Comparison of ENCODE assay signal across 25 cellular contexts in genomic region chr10:84340187-84340586, GRCh38. TPM values are rescaled to one million over a fixed set of nuclear protein-coding genes. Genes with fewer than 3 reads are reported as not detected.
DNase-seq lines count a peak whose midpoint lies in the region; ATAC-seq and TF ChIP-seq lines count a peak whose summit lies in the region.
"Had no signal": no experiment of that assay in that cellular context is flagged by ENCODE, and none has a peak within 500 bp of the region (broad histone marks: within the 10 kb centered on the region; RNA-seq: fewer than 3 reads in every experiment).

No MANE protein-coding gene starts in this region.

- H2AFZ ChIP-seq in osteoblast (ENCODE audit: low read length): no peak overlapping the region
- H2AFZ ChIP-seq: PC-9 had no signal

- peaks cover 40% of the 10 kb centered on the region for H4K20me1 ChIP-seq in osteoblast (ENCODE audit: insufficient read depth, low read length)

- no peaks in the 10 kb centered on the region for H3K36me3 ChIP-seq in Caco-2 (ENCODE audit: control insufficient read depth, insufficient read depth, low read length)
- H3K36me3 ChIP-seq in left lung: no peaks in the 10 kb centered on the region
- no peaks in the 10 kb centered on the region for H3K36me3 ChIP-seq in osteoblast (ENCODE audit: insufficient read depth, low read length)
- H3K36me3 ChIP-seq: HAP-1, tibial artery had no signal

- no peaks in the 10 kb centered on the region for H3K27me3 Mint-ChIP-seq in Caco-2 (ENCODE audit: insufficient read depth, unreplicated experiment)
- H3K27me3 Mint-ChIP-seq: effector memory CD8-positive, alpha-beta T cell; naive thymus-derived CD4-positive, alpha-beta T cell had no signal

- H3K79me2 ChIP-seq in osteoblast (ENCODE audit: insufficient read depth, low read length): peaks cover 92% of the 10 kb centered on the region

- H3K4me1 ChIP-seq in Caco-2: peaks cover 15% of the 10 kb centered on the region
- H3K4me1 ChIP-seq in left lung: peaks cover 11 to 78% of the 10 kb centered on the region in 2 donors
- peaks cover 28% of the 10 kb centered on the region for H3K4me1 ChIP-seq in osteoblast (ENCODE audit: insufficient read depth, low read length)
- H3K4me1 ChIP-seq: HAP-1 had no signal

- H3K4me2 ChIP-seq in osteoblast (ENCODE audit: insufficient read depth, low read length): no peak overlapping the region
- H3K4me2 ChIP-seq: BLaER1, PC-9, SK-N-SH had no signal

- no peaks in the 10 kb centered on the region for H3K4me1 Mint-ChIP-seq in Caco-2 (ENCODE audit: low read depth, unreplicated experiment)

- no peaks in the 10 kb centered on the region for H3K27me3 ChIP-seq in Caco-2 (replicated peaks; ENCODE audit: control insufficient read depth, insufficient read depth, low read length)
- H3K27me3 ChIP-seq in left lung: no peaks in the 10 kb centered on the region
- no peaks in the 10 kb centered on the region for H3K27me3 ChIP-seq in osteoblast (ENCODE audit: insufficient read depth, low read length)
- H3K27me3 ChIP-seq: BLaER1, tibial artery had no signal

- no TSS peak for BruUV-seq in Caco-2 (replicated peaks; lab: Mats Ljungman, UMichigan)

- no peaks in the 10 kb centered on the region for H3K9me3 ChIP-seq in Caco-2
- no peaks in the 10 kb centered on the region for H3K9me3 ChIP-seq in left lung
- H3K9me3 ChIP-seq in osteoblast (ENCODE audit: low read depth, low read length): no peaks in the 10 kb centered on the region
- H3K9me3 ChIP-seq: BLaER1, HAP-1, psoas muscle, SK-N-SH, tibial artery had no signal

- H3K27ac ChIP-seq in left lung (no peak overlapping the region), osteoblast (ENCODE audit: low read depth, low read length) (no peak overlapping the region)
- H3K27ac ChIP-seq: BLaER1, PC-9, psoas muscle, tibial artery had no signal

- no peak for DNase-seq in Caco-2
- peak; percentile 94 for DNase-seq in DMS153 (lab: John Stamatoyannopoulos, UW)
- DNase-seq in NCI-H748 (lab: John Stamatoyannopoulos, UW; ENCODE audit: unreplicated experiment): peak; percentile 82
- no peak for DNase-seq in left lung
- no peak for DNase-seq in stimulated activated CD8-positive, alpha-beta memory T cell treated with anti-CD3 and anti-CD28 coated beads, Interleukin-4, amount 100 ng/mL, for 48 hours
- DNase-seq in osteoblast (ENCODE audit: insufficient read length, low spot score, missing footprints): no peak
- DNase-seq in cerebellar nuclear complex (lab: John Stamatoyannopoulos, UW): no peak
- DNase-seq: activated naive CD4-positive, alpha-beta T cell treated with Interleukin-2 at 50 U/mL for 16 hours; caudate nucleus; effector memory CD8-positive, alpha-beta T cell; IMR-90; islet precursor cell; midbrain; naive thymus-derived CD4-positive, alpha-beta T cell; NCI-H187 treated with DMSO at 0.1 percent for 48 hours; NCI-H446 treated with DMSO at 0.1 percent for 48 hours; nucleus accumbens; PC-9; psoas muscle; SK-N-SH; tibial artery had no signal

- H3K9me3 Mint-ChIP-seq in Caco-2 (ENCODE audit: unreplicated experiment): no peaks in the 10 kb centered on the region
- H3K9me3 Mint-ChIP-seq: effector memory CD8-positive, alpha-beta T cell; T-helper 1 cell treated with Interleukin-12 subunit alpha and Interleukin-12 subunit beta and Interleukin-4 antibody, amounts not matched to agents 30 μg/mL and 1 μg/mL, for 36 hours had no signal

- no peak for TF ChIP-seq CTCF in Caco-2 (IDR thresholded peaks at IDR 0.05; ENCODE audit: insufficient read depth in 1 of 2, low read depth in 1 of 2, low read length in 1 of 2, severe bottlenecking in 1 of 2, unreplicated experiment in 1 of 2)
- TF ChIP-seq CTCF in left lung (IDR thresholded peaks at IDR 0.05): no peak
- no peak for TF ChIP-seq CTCF in osteoblast (IDR thresholded peaks at IDR 0.05; ENCODE audit: extremely low read depth, low read depth, low read length)

- peak; percentile 17 for ATAC-seq in left lung
- ATAC-seq: psoas muscle, sciatic nerve had no signal

- CTCF ChIA-PET in Caco-2 (lab: Charles Lee): no interaction called here

- H3K4me3 ChIP-seq in Caco-2 (ENCODE audit: low read depth, low read length) (no peak overlapping the region), left lung (no peak overlapping the region), osteoblast (ENCODE audit: insufficient read depth, low read length) (no peak overlapping the region)
- H3K4me3 ChIP-seq: BLaER1, HAP-1, PC-9, psoas muscle, tibial artery had no signal

- POLR2A ChIA-PET in Caco-2 (lab: Charles Lee): no interaction called here

- peak overlapping the region; percentile 30 for H3K27ac Mint-ChIP-seq in Caco-2 (ENCODE audit: unreplicated experiment)
- H3K27ac Mint-ChIP-seq: T-helper 1 cell treated with Interleukin-12 subunit alpha and Interleukin-12 subunit beta and Interleukin-4 antibody, amounts not matched to agents 30 μg/mL and 1 μg/mL, for 36 hours had no signal

- intact Hi-C loops in Caco-2 (cut with micrococcal nuclease; ENCODE audit: unreplicated experiment) (no loop called here), left lung (cut with DNase I) (no loop called here)

- no peak overlapping the region for H3K4me3 Mint-ChIP-seq in Caco-2 (ENCODE audit: unreplicated experiment)

- H3K36me3 Mint-ChIP-seq in Caco-2 (ENCODE audit: insufficient read depth, unreplicated experiment): no peaks in the 10 kb centered on the region

RNA-seq across cellular contexts. Expression of gene CCSER2, which starts 11.8 kb away (rescaled TPM):
- 23.1 and 28.3 TPM in 2 replicates for total RNA-seq in Caco-2 (2022)
- 10 to 100 TPM; 56.5 to 65.5 TPM for total RNA-seq in left lung
- 56.0 and 58.3 TPM in 2 replicates for total RNA-seq in osteoblast

Comparison
In these comparisons a context has a peak if more than half of its experiments do, and no peak if none do; other contexts are left out.
1. DNase-seq: peak in DMS153 (single experiment) and NCI-H748 (single experiment); none in Caco-2 (0 of 2), left lung (0 of 2), stimulated activated CD8-positive, alpha-beta memory T cell treated with anti-CD3 and anti-CD28 coated beads, Interleukin-4, amount 100 ng/mL, for 48 hours (single experiment), osteoblast (single experiment) and cerebellar nuclear complex (0 of 2).